8 cellular contexts compared by ENCODE assay signal in the genomic region with DNA sequence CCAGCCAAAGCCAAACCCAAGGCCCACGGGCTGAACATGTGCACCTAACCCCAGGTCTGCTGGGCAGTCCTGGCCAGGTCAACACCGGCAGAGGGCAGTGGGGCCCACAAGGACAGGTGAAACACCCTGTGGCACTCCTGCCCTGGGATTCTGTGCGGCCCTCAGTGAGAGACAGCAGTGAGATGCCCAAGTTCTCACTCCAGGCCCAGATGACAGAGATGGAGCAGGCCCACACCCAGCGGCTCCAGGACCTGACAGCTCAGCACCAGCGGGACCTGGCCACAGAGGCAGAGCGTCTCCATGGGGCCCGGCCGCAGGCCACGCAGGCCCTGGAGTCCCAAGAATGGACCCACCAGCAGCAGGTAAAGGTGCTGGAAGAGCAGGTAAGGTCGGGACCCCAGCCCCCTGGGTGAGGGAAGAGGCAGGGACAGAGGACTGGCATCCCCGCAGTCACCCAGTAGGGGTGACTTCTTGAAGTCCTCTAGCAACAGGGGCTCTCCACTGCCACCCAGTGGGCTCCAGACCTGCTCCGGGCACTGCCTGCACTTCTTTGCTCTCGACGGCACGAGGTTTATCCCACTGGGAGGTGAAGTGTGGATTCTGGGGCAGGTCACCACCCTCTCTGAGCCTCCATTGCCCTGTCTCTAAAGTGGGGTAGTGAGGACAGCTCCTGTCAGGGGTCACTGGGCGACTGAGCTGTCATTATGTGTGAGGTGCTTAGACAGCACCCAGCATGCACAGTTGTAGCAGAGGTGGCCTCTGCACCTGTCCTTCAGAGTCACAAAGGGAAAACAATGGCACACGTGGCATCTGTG. TPM values are rescaled to one million over a fixed set of nuclear protein-coding genes. Genes with fewer than 3 reads are reported as not detected.
DNase-seq lines count a peak whose midpoint lies in the region; ATAC-seq and TF ChIP-seq lines count a peak whose summit lies in the region.

No MANE protein-coding gene starts in this region.

- H3K27ac Mint-ChIP-seq in stimulated activated effector memory CD8-positive, alpha-beta T cell treated with anti-CD3 and anti-CD28 coated beads, Interleukin-12 subunit alpha, Interleukin-12 subunit beta, amount 100 ng/mL, for 72 hours: no peak overlapping the region

- H3K4me3 Mint-ChIP-seq in stimulated activated effector memory CD8-positive, alpha-beta T cell treated with anti-CD3 and anti-CD28 coated beads, Interleukin-12 subunit alpha, Interleukin-12 subunit beta, amount 100 ng/mL, for 72 hours: no peak overlapping the region

- in situ Hi-C loops in GM13976 (cut with MboI; ENCODE audit: low sequenced_read_pairs, unreplicated experiment): no loop called here

- ATAC-seq in stimulated activated effector memory CD8-positive, alpha-beta T cell treated with anti-CD3 and anti-CD28 coated beads, Interleukin-12 subunit alpha, Interleukin-12 subunit beta, amount 100 ng/mL, for 72 hours: peak; percentile 2
- no peak for ATAC-seq in GM21786 (IDR thresholded peaks at IDR 0.05; ENCODE audit: unreplicated experiment)

- TF ChIP-seq CTCF in GM13976 (IDR thresholded peaks at IDR 0.05; ENCODE audit: borderline replicate concordance, control extremely low read depth, extremely low read depth, insufficient read depth, missing control alignments): no peak

- peak; percentile 44 for DNase-seq in DMS53 (lab: John Stamatoyannopoulos, UW)
- DNase-seq in DMS53 treated with DMSO at 0.1 percent for 48 hours (lab: John Stamatoyannopoulos, UW; ENCODE audit: unreplicated experiment): no peak
- DNase-seq in OCI-M1 (lab: John Stamatoyannopoulos, UW): peak; percentile 37
- DNase-seq in fibroblast of peridontal ligament (ENCODE audit: extremely low read depth): peak; percentile 30
- DNase-seq in stimulated activated effector memory CD8-positive, alpha-beta T cell treated with anti-CD3 and anti-CD28 coated beads, Interleukin-12 subunit alpha, Interleukin-12 subunit beta, amount 100 ng/mL, for 72 hours (ENCODE audit: low spot score in 2 of 2): peak in 1 of 2 donors; percentile 48
- DNase-seq in H4 (ENCODE audit: low spot score): no peak
- DNase-seq in GM13976 (ENCODE audit: low spot score): no peak

- no peaks in the 10 kb centered on the region for H3K36me3 Mint-ChIP-seq in stimulated activated effector memory CD8-positive, alpha-beta T cell treated with anti-CD3 and anti-CD28 coated beads, Interleukin-12 subunit alpha, Interleukin-12 subunit beta, amount 100 ng/mL, for 72 hours

- H3K4me1 Mint-ChIP-seq in stimulated activated effector memory CD8-positive, alpha-beta T cell treated with anti-CD3 and anti-CD28 coated beads, Interleukin-12 subunit alpha, Interleukin-12 subunit beta, amount 100 ng/mL, for 72 hours: no peaks in the 10 kb centered on the region

- no peaks in the 10 kb centered on the region for H3K9me3 Mint-ChIP-seq in stimulated activated effector memory CD8-positive, alpha-beta T cell treated with anti-CD3 and anti-CD28 coated beads, Interleukin-12 subunit alpha, Interleukin-12 subunit beta, amount 100 ng/mL, for 72 hours

RNA-seq across cellular contexts. Expression of a gene that starts 8.8 kb away (rescaled TPM):
- 1.7 and 2.6 TPM in 2 replicates for total RNA-seq in H4 (2014; rRNA removed; shearing (Covaris generic))

Comparison
In these comparisons a context has a peak if more than half of its experiments do, and no peak if none do; other contexts are left out.
1. DNase-seq: peak in DMS53 (single experiment), OCI-M1 (single experiment) and fibroblast of peridontal ligament (single experiment); none in DMS53 treated with DMSO at 0.1 percent for 48 hours (single experiment), H4 (single experiment) and GM13976 (single experiment).